ENCODE assay signal across 8 cellular contexts in genomic region chr1:6260961-6261614, GRCh38. TPM values are rescaled to one million over a fixed set of nuclear protein-coding genes. Genes with fewer than 3 reads are reported as not detected.
DNase-seq lines count a peak whose midpoint lies in the region; ATAC-seq, FAIRE-seq and TF ChIP-seq lines count a peak whose summit lies in the region.

GPR153 (minus strand) TSS chr1:6261098; CDS start chr1:6254905, 6,193 bp downstream.

- no peaks in the 10 kb centered on the region for H3K4me1 ChIP-seq in Caco-2
- peaks cover 0 to 5% of the 10 kb centered on the region in 2 donors for H3K4me1 ChIP-seq in breast epithelium
- peaks cover 35% of the 10 kb centered on the region for H3K4me1 ChIP-seq in HepG2 (ENCODE audit: insufficient read depth, low read length)

- H3K4me3 ChIP-seq in Caco-2 (ENCODE audit: low read depth, low read length) (peak within 1 kb of the TSS; percentile 57), breast epithelium (peak within 1 kb of the TSS; percentile 64 to 83 (median 64)), HepG2 (replicated peaks in 1 of 3; ENCODE audit: insufficient read depth in 1 of 3, low read depth in 2 of 3, low read length in 3 of 3) (peak within 1 kb of the TSS; percentile 40 to 68 (median 54); a peak in 4 of 6 replicates)

- intact Hi-C loops in Caco-2 (cut with micrococcal nuclease; ENCODE audit: unreplicated experiment) (no loop called here), breast epithelium (cut with DNase I; ENCODE audit: low total_unique reads) (loop anchor here (10.0 kb wide), 2 partner anchors 736 to 1234 kb away; no protein-coding TSS in a partner anchor), HepG2 (cut with micrococcal nuclease; ENCODE audit: unreplicated experiment) (no loop called here)

- H3K79me2 ChIP-seq in HepG2 (ENCODE audit: insufficient read depth, low read length): no peaks in the 10 kb centered on the region

- H3K27ac Mint-ChIP-seq in Caco-2 (ENCODE audit: unreplicated experiment): no peak within 1 kb of the TSS

- H3K9me3 ChIP-seq in Caco-2: no peaks in the 10 kb centered on the region
- H3K9me3 ChIP-seq in breast epithelium: no peaks in the 10 kb centered on the region
- no peaks in the 10 kb centered on the region for H3K9me3 ChIP-seq in HepG2 (ENCODE audit: low read length)

- CTCF ChIA-PET in Caco-2 (lab: Charles Lee): interaction anchor here (0.6 to 0.9 kb wide), 3 partner anchors 11 to 25 kb away, joined by 4 to 5 read pairs (median 4); no protein-coding TSS in a partner anchor
- CTCF ChIA-PET in HepG2 (lab: Yijun Ruan, JAX; ENCODE audit: low intra/inter-chr PET ratio, low total read pairs): no interaction called here

- H3K27ac ChIP-seq in breast epithelium (peak within 1 kb of the TSS; percentile 21 to 78), HepG2 (ENCODE audit: extremely low read length, insufficient read depth, low read length) (no peak within 1 kb of the TSS)

- H3K27me3 ChIP-seq in Caco-2 (replicated peaks; ENCODE audit: control insufficient read depth, insufficient read depth, low read length) (no peaks in the 10 kb centered on the region), breast epithelium (no peaks in the 10 kb centered on the region), HepG2 (ENCODE audit: control insufficient read depth in 1 of 2, insufficient read depth in 2 of 2, low read length in 2 of 2) (peaks cover 0 to 7% of the 10 kb centered on the region in 2 experiments; a peak in 4 of 5 replicates)

- H3K9me3 Mint-ChIP-seq in Caco-2 (ENCODE audit: unreplicated experiment): no peaks in the 10 kb centered on the region

- POLR2A ChIA-PET in Caco-2 (lab: Charles Lee) (no interaction called here), HepG2 (lab: Yijun Ruan, JAX) (no interaction called here)

- no peak for TF ChIP-seq POLR2A in breast epithelium (IDR thresholded peaks at IDR 0.05)
- TF ChIP-seq POLR2A in HepG2 (IDR thresholded peaks at IDR 0.05; ENCODE audit: insufficient read depth in 1 of 2, low read depth in 2 of 2, low read length in 2 of 2): no peak

- no peak within 1 kb of the TSS for H2AFZ ChIP-seq in HepG2 (ENCODE audit: low read length)

- FAIRE-seq in HepG2 (lab: Jason Lieb, UNC): no peak

- ATAC-seq in HG03039 (IDR thresholded peaks at IDR 0.05; ENCODE audit: unreplicated experiment): peak; percentile 35
- ATAC-seq in HepG2: peak; percentile 43
- no peak for ATAC-seq in GM21825 (IDR thresholded peaks at IDR 0.05; ENCODE audit: unreplicated experiment)
- no peak for ATAC-seq in GM18870 (IDR thresholded peaks at IDR 0.05; ENCODE audit: unreplicated experiment)

- H3K4me2 ChIP-seq in HepG2 (ENCODE audit: low read depth, low read length): peak within 1 kb of the TSS; percentile 63

- no peak for TF ChIP-seq CTCF in Caco-2 (IDR thresholded peaks at IDR 0.05; ENCODE audit: insufficient read depth in 1 of 2, low read depth in 1 of 2, low read length in 1 of 2, severe bottlenecking in 1 of 2, unreplicated experiment in 1 of 2)
- no peak for TF ChIP-seq CTCF in breast epithelium (IDR thresholded peaks at IDR 0.05)
- no peak for TF ChIP-seq CTCF in HepG2 (CRISPR knock-in tag; IDR thresholded peaks at IDR 0.05)

- H4K20me1 ChIP-seq in HepG2 (ENCODE audit: insufficient read depth, low read length): no peaks in the 10 kb centered on the region

- DNase-seq in Caco-2 (peak in 1 of 2 experiments; percentile 52), T-helper 9 cell (peak; percentile 22), breast epithelium (ENCODE audit: low spot score in 2 of 2) (no peak), HepG2 (ENCODE audit: low spot score) (no peak)
- DNase-seq in stimulated activated CD8-positive, alpha-beta memory T cell treated with anti-CD3 and anti-CD28 coated beads, Interleukin-12 subunit alpha, Interleukin-12 subunit beta, amount 100 ng/mL, for 24 hours (ENCODE audit: extremely low read depth): peak; percentile 21

- 2% methylated on average over 26 of the region's 78 CpGs for WGBS in HepG2 (ENCODE audit: low lambda C conversion rate)

- BruUV-seq in Caco-2 (replicated peaks; lab: Mats Ljungman, UMichigan) (no TSS peak), HepG2 (replicated peaks; lab: Mats Ljungman, UMichigan) (no TSS peak)

- in situ Hi-C loops in HepG2 (cut with HindIII; ENCODE audit: extremely low pct_ligation_motif_present, low pct_unique_long_range_greater_than_20kb): no loop called here

- no peaks in the 10 kb centered on the region for H3K27me3 Mint-ChIP-seq in Caco-2 (ENCODE audit: insufficient read depth, unreplicated experiment)

- no peak within 1 kb of the TSS for H3K9ac ChIP-seq in HepG2 (ENCODE audit: insufficient read depth, low read depth, low read length)

- H3K36me3 ChIP-seq in Caco-2 (ENCODE audit: control insufficient read depth, insufficient read depth, low read length) (no peaks in the 10 kb centered on the region), breast epithelium (no peaks in the 10 kb centered on the region), HepG2 (replicated peaks in 1 of 2; ENCODE audit: control insufficient read depth in 1 of 2, insufficient read depth in 2 of 2, low read length in 2 of 2) (no peaks in the 10 kb centered on the region)

- H3K4me3 Mint-ChIP-seq in Caco-2 (ENCODE audit: unreplicated experiment): peak within 1 kb of the TSS; percentile 57

- peaks cover 21% of the 10 kb centered on the region for H3K36me3 Mint-ChIP-seq in Caco-2 (ENCODE audit: insufficient read depth, unreplicated experiment)

- TF ChIP-seq EP300 in HepG2 (IDR thresholded peaks at IDR 0.05; ENCODE audit: low read depth in 2 of 2, low read length in 2 of 2) (no peak), HepG2 (CRISPR knock-in tag; IDR thresholded peaks at IDR 0.05; ENCODE audit: borderline replicate concordance) (no peak)

- no peak for TF ChIP-seq RAD21 in HepG2 (CRISPR knock-in tag; IDR thresholded peaks at IDR 0.05)

- no peaks in the 10 kb centered on the region for H3K4me1 Mint-ChIP-seq in Caco-2 (ENCODE audit: low read depth, unreplicated experiment)

TF ChIP-seq in HepG2, 621 proteins besides CTCF, POLR2A, EP300 and RAD21 (continues in another document):
- no peak for TF ChIP-seq FOXA3 (CRISPR knock-in tag; IDR thresholded peaks at IDR 0.05)
- no peak for TF ChIP-seq BHLHE40 (IDR thresholded peaks at IDR 0.05; ENCODE audit: low read length)
- TF ChIP-seq HNRNPK (IDR thresholded peaks at IDR 0.05; ENCODE audit: low read depth, low read length, poor library complexity, severe bottlenecking): peak; percentile 35
- TF ChIP-seq UBTF (CRISPR knock-in tag; IDR thresholded peaks at IDR 0.05): peak; percentile 47; the same call in 1 of the 2 replicates
- TF ChIP-seq ZSCAN22 (CRISPR knock-in tag; IDR thresholded peaks at IDR 0.05): no peak
- TF ChIP-seq ZFP1 (CRISPR knock-in tag; IDR thresholded peaks at IDR 0.05): no peak
- TF ChIP-seq ZNF83 (CRISPR knock-in tag; IDR thresholded peaks at IDR 0.05; ENCODE audit: borderline replicate concordance): no peak
- TF ChIP-seq BCL6 (CRISPR knock-in tag; IDR thresholded peaks at IDR 0.05): 0 out of 2 replicates have a peak, but pooled peaks have one; percentile 20
- TF ChIP-seq ZNF230 (CRISPR knock-in tag; IDR thresholded peaks at IDR 0.05): no peak
- no peak for TF ChIP-seq ZIK1 (CRISPR knock-in tag; IDR thresholded peaks at IDR 0.05; ENCODE audit: borderline replicate concordance, low read depth)

RNA-seq across cellular contexts. Expression of gene GPR153, which starts in this region (rescaled TPM):
- total RNA-seq in Caco-2 (2022) (2.7 and 3.2 TPM in 2 replicates), breast epithelium (10 to 100 TPM in 1 of 3 donors, 1 to 10 TPM in 2; 5.4 to 34.6 (median 6.6) TPM), HepG2 (2016; rRNA removed; fragmentation: Illumina TruSeq; extraction: Trizol) (0.27 and 0.31 TPM in 2 replicates)
- total RNA-seq in HepG2 (2016; cell fraction: cytosol; rRNA removed; fragmentation: Illumina TruSeq; extraction: Trizol; ENCODE audit: low read depth): 0.09 and 0.10 TPM in 2 replicates
- 0.12 and 0.28 TPM in 2 replicates for total RNA-seq in HepG2 (2016; cell fraction: insoluble cytoplasmic fraction; rRNA removed; fragmentation: Illumina TruSeq; extraction: Trizol)
- 0.34 TPM in 2 replicates for total RNA-seq in HepG2 (2016; cell fraction: membrane; rRNA removed; fragmentation: Illumina TruSeq; extraction: Trizol)
- total RNA-seq in HepG2 (2016; cell fraction: nucleus; rRNA removed; fragmentation: Illumina TruSeq; extraction: Trizol): 0.31 TPM in 2 replicates
- 0.22 and 0.44 TPM in 2 replicates for polyA plus RNA-seq in HepG2 (2011; rRNA removed)
- polyA plus RNA-seq in HepG2 (2011; cell fraction: cytosol; rRNA removed): 0.19 and 0.31 TPM in 2 replicates
- 0.50 and 0.85 TPM in 2 replicates for polyA plus RNA-seq in HepG2 (2011; cell fraction: nucleus; rRNA removed)
- polyA plus RNA-seq in HepG2 (2012): 0.15 and 0.28 TPM in 2 replicates
- polyA plus RNA-seq in HepG2 (2016; cell fraction: cytosol; fragmentation: Illumina TruSeq; extraction: Trizol; ENCODE audit: low read depth): 0.09 and 0.19 TPM in 2 replicates
- 0.29 and 0.35 TPM in 2 replicates for polyA plus RNA-seq in HepG2 (2016; cell fraction: insoluble cytoplasmic fraction; fragmentation: Illumina TruSeq; extraction: Trizol; ENCODE audit: low read depth)
- polyA plus RNA-seq in HepG2 (2016; cell fraction: membrane; fragmentation: Illumina TruSeq; extraction: Trizol; ENCODE audit: low read depth): 0.34 and 0.41 TPM in 2 replicates
- polyA plus RNA-seq in HepG2 (2016; cell fraction: nucleus; fragmentation: Illumina TruSeq; extraction: Trizol; ENCODE audit: insufficient read depth, low read depth): 0.17 and 0.36 TPM in 2 replicates
- 0.98 and 5.5 TPM in 2 replicates for polyA minus RNA-seq in HepG2 (2011; rRNA and poly(A)+ RNA removed; ENCODE audit: low replicate concordance)
- polyA minus RNA-seq in HepG2 (2011; cell fraction: cytosol; rRNA and poly(A)+ RNA removed): 0.30 and 0.44 TPM in 2 replicates
- polyA minus RNA-seq in HepG2 (2011; cell fraction: nucleus; rRNA and poly(A)+ RNA removed): 0.25 and 0.26 TPM in 2 replicates

Comparison
In these comparisons a context has a peak if more than half of its experiments do, and no peak if none do; other contexts are left out.
1. DNase-seq: peak in T-helper 9 cell (single experiment) and stimulated activated CD8-positive, alpha-beta memory T cell treated with anti-CD3 and anti-CD28 coated beads, Interleukin-12 subunit alpha, Interleukin-12 subunit beta, amount 100 ng/mL, for 24 hours (single experiment); none in breast epithelium (0 of 2) and HepG2 (single experiment).
2. ATAC-seq: peak in HG03039 (single experiment) and HepG2 (single experiment); none in GM21825 (single experiment) and GM18870 (single experiment).
3. Peak in every context shown above with its lines, with median percentiles within 50 percentile points of each other: H3K4me3 ChIP-seq.